Comparison of ENCODE assay signal across 1 cellular context in the genomic region with DNA sequence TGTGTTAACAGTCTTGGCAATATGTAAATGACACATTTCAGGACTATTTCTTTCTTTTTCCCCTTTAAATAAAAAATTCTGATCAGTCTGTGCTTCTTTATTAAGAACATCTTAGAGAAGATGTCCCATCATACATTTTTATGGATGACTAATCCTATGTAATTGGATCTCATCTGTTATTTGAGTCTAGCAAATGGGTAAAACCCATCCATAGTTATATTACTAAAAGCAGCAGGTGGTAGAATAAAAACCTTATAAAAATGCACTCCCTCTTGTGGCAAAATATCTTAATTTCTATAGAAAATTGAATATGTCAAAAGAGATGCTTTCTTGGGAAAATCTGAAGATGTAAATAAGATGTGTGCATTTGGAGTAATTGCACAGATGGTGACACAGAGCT.
TF ChIP-seq lines count a peak whose summit lies in the region.

No MANE protein-coding gene starts in this region.

TF ChIP-seq in SK-N-SH treated with all-trans-retinoic acid at 6 μM for 48 hours, 23 proteins besides CTCF, POLR2A, EP300 and RAD21 (continued from another document):
- TF ChIP-seq TSHZ2 (CRISPR knock-in tag; IDR thresholded peaks at IDR 0.05) (no peak), ZNF70 (CRISPR knock-in tag; IDR thresholded peaks at IDR 0.05) (no peak), ISL1 (CRISPR knock-in tag; IDR thresholded peaks at IDR 0.05) (no peak)
